Comparison of ENCODE assay signal across 1 cellular context in the genomic region with DNA sequence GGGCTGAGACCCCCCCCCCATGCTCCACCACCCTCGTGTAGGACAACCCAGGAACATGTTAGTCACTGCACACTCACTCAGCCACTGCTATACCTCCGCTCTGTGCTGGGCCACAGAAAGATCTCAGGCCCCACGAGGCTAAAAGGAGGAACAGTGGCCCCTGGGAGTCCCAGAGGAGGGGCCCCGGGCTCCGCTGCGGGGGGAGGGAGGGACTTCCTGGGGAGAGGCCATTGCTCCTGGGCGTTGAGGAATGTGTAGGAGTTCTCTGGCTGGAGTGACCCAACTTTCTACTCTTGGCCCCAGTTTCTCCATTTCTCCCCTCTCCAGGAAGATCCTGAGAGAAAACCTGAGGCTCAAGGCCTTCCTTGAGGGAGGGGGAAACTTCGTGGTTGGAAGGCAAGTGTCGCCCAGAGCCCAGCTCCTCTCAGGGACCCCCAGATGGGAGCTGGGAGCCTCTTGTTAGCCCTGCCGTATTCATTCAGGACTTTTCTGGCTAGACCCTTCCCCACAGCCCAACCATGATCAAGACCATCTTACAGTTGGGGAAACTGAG.
TF ChIP-seq lines count a peak whose summit lies in the region.

No MANE protein-coding gene starts in this region.

TF ChIP-seq in GM12878, 131 proteins besides CTCF, POLR2A, EP300 and RAD21:
- TF ChIP-seq TARDBP (IDR thresholded peaks at IDR 0.05; ENCODE audit: borderline replicate concordance) (no peak), EGR1 (IDR thresholded peaks at IDR 0.05; ENCODE audit: borderline replicate concordance in 1 of 2, low read depth in 2 of 2, low read length in 2 of 2) (no peak), WRNIP1 (IDR thresholded peaks at IDR 0.05; ENCODE audit: borderline replicate concordance, low read depth, low read length) (no peak), SMC3 (IDR thresholded peaks at IDR 0.05; ENCODE audit: borderline replicate concordance, low read length) (no peak), ZZZ3 (IDR thresholded peaks at IDR 0.05; ENCODE audit: control insufficient read depth, insufficient read length, low read depth) (no peak)
- TF ChIP-seq, protein P1, sequence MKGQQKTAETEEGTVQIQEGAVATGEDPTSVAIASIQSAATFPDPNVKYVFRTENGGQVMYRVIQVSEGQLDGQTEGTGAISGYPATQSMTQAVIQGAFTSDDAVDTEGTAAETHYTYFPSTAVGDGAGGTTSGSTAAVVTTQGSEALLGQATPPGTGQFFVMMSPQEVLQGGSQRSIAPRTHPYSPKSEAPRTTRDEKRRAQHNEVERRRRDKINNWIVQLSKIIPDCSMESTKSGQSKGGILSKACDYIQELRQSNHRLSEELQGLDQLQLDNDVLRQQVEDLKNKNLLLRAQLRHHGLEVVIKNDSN (IDR thresholded peaks at IDR 0.05; ENCODE audit: borderline replicate concordance, extremely low read length, insufficient read depth, low read depth, low read length): no peak
- TF ChIP-seq, protein P2, sequence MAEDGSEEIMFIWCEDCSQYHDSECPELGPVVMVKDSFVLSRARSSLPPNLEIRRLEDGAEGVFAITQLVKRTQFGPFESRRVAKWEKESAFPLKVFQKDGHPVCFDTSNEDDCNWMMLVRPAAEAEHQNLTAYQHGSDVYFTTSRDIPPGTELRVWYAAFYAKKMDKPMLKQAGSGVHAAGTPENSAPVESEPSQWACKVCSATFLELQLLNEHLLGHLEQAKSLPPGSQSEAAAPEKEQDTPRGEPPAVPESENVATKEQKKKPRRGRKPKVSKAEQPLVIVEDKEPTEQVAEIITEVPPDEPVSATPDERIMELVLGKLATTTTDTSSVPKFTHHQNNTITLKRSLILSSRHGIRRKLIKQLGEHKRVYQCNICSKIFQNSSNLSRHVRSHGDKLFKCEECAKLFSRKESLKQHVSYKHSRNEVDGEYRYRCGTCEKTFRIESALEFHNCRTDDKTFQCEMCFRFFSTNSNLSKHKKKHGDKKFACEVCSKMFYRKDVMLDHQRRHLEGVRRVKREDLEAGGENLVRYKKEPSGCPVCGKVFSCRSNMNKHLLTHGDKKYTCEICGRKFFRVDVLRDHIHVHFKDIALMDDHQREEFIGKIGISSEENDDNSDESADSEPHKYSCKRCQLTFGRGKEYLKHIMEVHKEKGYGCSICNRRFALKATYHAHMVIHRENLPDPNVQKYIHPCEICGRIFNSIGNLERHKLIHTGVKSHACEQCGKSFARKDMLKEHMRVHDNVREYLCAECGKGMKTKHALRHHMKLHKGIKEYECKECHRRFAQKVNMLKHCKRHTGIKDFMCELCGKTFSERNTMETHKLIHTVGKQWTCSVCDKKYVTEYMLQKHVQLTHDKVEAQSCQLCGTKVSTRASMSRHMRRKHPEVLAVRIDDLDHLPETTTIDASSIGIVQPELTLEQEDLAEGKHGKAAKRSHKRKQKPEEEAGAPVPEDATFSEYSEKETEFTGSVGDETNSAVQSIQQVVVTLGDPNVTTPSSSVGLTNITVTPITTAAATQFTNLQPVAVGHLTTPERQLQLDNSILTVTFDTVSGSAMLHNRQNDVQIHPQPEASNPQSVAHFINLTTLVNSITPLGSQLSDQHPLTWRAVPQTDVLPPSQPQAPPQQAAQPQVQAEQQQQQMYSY (CRISPR knock-in tag; IDR thresholded peaks at IDR 0.05): no peak
- TF ChIP-seq, protein P3, sequence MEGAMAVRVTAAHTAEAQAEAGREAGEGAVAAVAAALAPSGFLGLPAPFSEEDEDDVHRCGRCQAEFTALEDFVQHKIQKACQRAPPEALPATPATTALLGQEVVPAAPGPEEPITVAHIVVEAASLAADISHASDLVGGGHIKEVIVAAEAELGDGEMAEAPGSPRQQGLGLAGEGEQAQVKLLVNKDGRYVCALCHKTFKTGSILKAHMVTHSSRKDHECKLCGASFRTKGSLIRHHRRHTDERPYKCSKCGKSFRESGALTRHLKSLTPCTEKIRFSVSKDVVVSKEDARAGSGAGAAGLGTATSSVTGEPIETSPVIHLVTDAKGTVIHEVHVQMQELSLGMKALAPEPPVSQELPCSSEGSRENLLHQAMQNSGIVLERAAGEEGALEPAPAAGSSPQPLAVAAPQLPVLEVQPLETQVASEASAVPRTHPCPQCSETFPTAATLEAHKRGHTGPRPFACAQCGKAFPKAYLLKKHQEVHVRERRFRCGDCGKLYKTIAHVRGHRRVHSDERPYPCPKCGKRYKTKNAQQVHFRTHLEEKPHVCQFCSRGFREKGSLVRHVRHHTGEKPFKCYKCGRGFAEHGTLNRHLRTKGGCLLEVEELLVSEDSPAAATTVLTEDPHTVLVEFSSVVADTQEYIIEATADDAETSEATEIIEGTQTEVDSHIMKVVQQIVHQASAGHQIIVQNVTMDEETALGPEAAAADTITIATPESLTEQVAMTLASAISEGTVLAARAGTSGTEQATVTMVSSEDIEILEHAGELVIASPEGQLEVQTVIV (IDR thresholded peaks at IDR 0.05; ENCODE audit: borderline replicate concordance, partially characterized antibody): no peak
- TF ChIP-seq, protein P4, sequence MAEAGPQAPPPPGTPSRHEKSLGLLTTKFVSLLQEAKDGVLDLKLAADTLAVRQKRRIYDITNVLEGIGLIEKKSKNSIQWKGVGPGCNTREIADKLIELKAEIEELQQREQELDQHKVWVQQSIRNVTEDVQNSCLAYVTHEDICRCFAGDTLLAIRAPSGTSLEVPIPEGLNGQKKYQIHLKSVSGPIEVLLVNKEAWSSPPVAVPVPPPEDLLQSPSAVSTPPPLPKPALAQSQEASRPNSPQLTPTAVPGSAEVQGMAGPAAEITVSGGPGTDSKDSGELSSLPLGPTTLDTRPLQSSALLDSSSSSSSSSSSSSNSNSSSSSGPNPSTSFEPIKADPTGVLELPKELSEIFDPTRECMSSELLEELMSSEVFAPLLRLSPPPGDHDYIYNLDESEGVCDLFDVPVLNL (IDR thresholded peaks at IDR 0.05; ENCODE audit: low read depth, low read length): no peak
- TF ChIP-seq, protein P5, sequence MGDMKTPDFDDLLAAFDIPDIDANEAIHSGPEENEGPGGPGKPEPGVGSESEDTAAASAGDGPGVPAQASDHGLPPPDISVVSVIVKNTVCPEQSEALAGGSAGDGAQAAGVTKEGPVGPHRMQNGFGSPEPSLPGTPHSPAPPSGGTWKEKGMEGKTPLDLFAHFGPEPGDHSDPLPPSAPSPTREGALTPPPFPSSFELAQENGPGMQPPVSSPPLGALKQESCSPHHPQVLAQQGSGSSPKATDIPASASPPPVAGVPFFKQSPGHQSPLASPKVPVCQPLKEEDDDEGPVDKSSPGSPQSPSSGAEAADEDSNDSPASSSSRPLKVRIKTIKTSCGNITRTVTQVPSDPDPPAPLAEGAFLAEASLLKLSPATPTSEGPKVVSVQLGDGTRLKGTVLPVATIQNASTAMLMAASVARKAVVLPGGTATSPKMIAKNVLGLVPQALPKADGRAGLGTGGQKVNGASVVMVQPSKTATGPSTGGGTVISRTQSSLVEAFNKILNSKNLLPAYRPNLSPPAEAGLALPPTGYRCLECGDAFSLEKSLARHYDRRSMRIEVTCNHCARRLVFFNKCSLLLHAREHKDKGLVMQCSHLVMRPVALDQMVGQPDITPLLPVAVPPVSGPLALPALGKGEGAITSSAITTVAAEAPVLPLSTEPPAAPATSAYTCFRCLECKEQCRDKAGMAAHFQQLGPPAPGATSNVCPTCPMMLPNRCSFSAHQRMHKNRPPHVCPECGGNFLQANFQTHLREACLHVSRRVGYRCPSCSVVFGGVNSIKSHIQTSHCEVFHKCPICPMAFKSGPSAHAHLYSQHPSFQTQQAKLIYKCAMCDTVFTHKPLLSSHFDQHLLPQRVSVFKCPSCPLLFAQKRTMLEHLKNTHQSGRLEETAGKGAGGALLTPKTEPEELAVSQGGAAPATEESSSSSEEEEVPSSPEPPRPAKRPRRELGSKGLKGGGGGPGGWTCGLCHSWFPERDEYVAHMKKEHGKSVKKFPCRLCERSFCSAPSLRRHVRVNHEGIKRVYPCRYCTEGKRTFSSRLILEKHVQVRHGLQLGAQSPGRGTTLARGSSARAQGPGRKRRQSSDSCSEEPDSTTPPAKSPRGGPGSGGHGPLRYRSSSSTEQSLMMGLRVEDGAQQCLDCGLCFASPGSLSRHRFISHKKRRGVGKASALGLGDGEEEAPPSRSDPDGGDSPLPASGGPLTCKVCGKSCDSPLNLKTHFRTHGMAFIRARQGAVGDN (IDR thresholded peaks at IDR 0.05): no peak
TF ChIP-seq in GM12878: peak in this region for 0.
